18 cellular contexts compared by ENCODE assay signal in the genomic region with DNA sequence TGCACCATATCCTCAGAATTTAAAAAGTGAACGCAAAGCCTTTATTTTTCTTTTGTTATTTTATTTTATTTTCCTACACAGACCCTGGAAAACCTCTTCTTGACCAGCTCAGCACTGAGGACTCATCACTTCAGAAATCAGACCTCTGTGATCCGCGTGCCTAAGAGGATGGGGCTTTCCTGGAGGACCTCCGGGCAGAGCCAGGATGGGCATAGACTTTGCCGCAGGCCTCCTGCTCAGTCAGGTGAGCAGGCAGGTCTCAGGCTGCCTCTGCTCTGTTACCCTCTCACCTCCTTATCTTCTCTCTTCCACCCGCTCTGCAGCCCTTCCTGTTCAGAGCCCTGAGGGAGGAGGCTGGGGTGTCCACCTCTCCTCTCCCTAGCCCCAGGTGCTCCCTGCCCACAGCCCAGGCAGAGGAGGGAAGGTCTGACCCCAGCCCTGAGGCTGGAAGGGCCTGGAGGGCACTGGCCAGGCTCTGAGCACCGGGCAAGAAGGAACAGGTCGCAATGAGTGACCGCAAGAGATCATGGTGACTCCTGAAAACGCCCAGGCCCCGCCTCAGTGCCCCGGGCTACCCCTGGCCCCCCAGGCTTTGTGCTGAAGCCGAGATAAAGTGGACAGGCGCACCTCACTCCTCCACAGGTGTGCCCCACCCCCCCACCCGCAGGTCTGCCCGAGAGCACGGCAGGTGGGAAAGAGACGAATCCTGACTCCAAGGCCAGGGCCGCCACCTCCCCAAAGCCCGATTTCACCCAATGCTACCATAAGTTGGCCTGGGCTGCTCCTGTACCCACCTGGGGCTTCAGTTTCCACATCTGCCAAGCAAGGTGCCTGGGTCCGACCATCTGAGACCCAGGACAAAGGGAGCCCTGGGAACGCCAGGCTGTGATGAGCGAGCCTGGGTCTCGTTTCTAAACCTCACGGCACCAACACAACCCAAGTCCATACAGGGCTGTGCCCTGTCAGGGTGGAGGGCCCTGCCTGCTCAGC. TPM values are rescaled to one million over a fixed set of nuclear protein-coding genes. Genes with fewer than 3 reads are reported as not detected.
"Had no signal": no experiment of that assay in that cellular context is flagged by ENCODE, and none has a peak within 500 bp of the region (broad histone marks: within the 10 kb centered on the region; RNA-seq: fewer than 3 reads in every experiment).

No MANE protein-coding gene starts in this region.

- H3K36me3 ChIP-seq: neutrophil had no signal

- H3K27ac ChIP-seq: dorsolateral prefrontal cortex, neutrophil had no signal

- H3K9me3 ChIP-seq: neutrophil had no signal

- DNase-seq: activated CD4-positive, CD25-positive, alpha-beta regulatory T cell treated with anti-CD3 and anti-CD28 coated beads, Interleukin-2, amount 50 U/mL, for 72 hours; activated naive CD4-positive, alpha-beta T cell treated with anti-CD3 and anti-CD28 coated beads, Interleukin-2, amount 10 ng/mL, durations not matched to agents 7 days and 5 days; activated T-cell treated with anti-CD3 and anti-CD28 coated beads for 4 hours; erythroblast; mammary epithelial cell; mucosa of descending colon; naive thymus-derived CD8-positive, alpha-beta T cell; retina; stimulated activated CD4-positive, alpha-beta T cell treated with anti-CD3 and anti-CD28 coated beads, Interleukin-4, amount 100 ng/mL, for 4 hours; stimulated activated naive CD8-positive, alpha-beta T cell treated with anti-CD3 and anti-CD28 coated beads, Interleukin-15, Interleukin-2, amounts not matched to agents 100 U/mL and 50 U/mL, for 24 hours had no signal

- ATAC-seq: activated T-helper 17 cell treated with anti-CD3 and anti-CD28 coated beads, Interleukin-2, amount 50 U/mL, for 72 hours; left lobe of liver; mucosa of descending colon; naive thymus-derived CD8-positive, alpha-beta T cell; stimulated activated naive CD8-positive, alpha-beta T cell treated with anti-CD3 and anti-CD28 coated beads, Interleukin-15, Interleukin-2, amounts not matched to agents 100 U/mL and 50 U/mL, for 24 hours had no signal

- H3K4me3 ChIP-seq: dorsolateral prefrontal cortex, mucosa of descending colon, smooth muscle cell had no signal

- H3K4me2 ChIP-seq: smooth muscle cell had no signal

- H3K27me3 ChIP-seq: dorsolateral prefrontal cortex, neutrophil had no signal

- FAIRE-seq: islet of Langerhans had no signal

RNA-seq across cellular contexts. Expression of gene CALML5, which starts 2.8 kb away (rescaled TPM):
- total RNA-seq: activated T-helper 17 cell treated with anti-CD3 and anti-CD28 coated beads, Interleukin-2, amount 50 U/mL, for 72 hours; dorsolateral prefrontal cortex; left lobe of liver; mammary epithelial cell; mucosa of descending colon; naive thymus-derived CD8-positive, alpha-beta T cell; temporal lobe; ureter had no signal
- polyA plus RNA-seq: naive thymus-derived CD8-positive, alpha-beta T cell had no signal

RNA-seq across cellular contexts. Expression of gene CALML3, which starts 28.2 kb away (rescaled TPM):
- total RNA-seq: activated T-helper 17 cell treated with anti-CD3 and anti-CD28 coated beads, Interleukin-2, amount 50 U/mL, for 72 hours; left lobe of liver; naive thymus-derived CD8-positive, alpha-beta T cell; temporal lobe; ureter had no signal
- polyA plus RNA-seq: naive thymus-derived CD8-positive, alpha-beta T cell; smooth muscle cell had no signal
